ENCODE assay signal across 8 cellular contexts in genomic region chr12:95815635-95816212, GRCh38. TPM values are rescaled to one million over a fixed set of nuclear protein-coding genes. Genes with fewer than 3 reads are reported as not detected.
DNase-seq lines count a peak whose midpoint lies in the region; ATAC-seq and TF ChIP-seq lines count a peak whose summit lies in the region.

No MANE protein-coding gene starts in this region.

- no peaks in the 10 kb centered on the region for H3K4me1 ChIP-seq in Karpas-422 (ENCODE audit: low read length)
- no peaks in the 10 kb centered on the region for H3K4me1 ChIP-seq in smooth muscle cell (ENCODE audit: low read depth)

- H3F3A ChIP-seq in smooth muscle cell (ENCODE audit: low read depth): no peaks in the 10 kb centered on the region

- no peaks in the 10 kb centered on the region for H3K9me3 ChIP-seq in Karpas-422 (ENCODE audit: low read length)
- no peaks in the 10 kb centered on the region for H3K9me3 ChIP-seq in smooth muscle cell (replicated peaks; ENCODE audit: low read depth)

- H3K27ac ChIP-seq in Karpas-422 (ENCODE audit: low read length) (no peak overlapping the region), smooth muscle cell (ENCODE audit: low read depth) (no peak overlapping the region)

- H2AFZ ChIP-seq in Karpas-422 (ENCODE audit: low read length) (no peak overlapping the region), smooth muscle cell (ENCODE audit: low read depth) (no peak overlapping the region)

- H3K79me2 ChIP-seq in Karpas-422 (ENCODE audit: low read length): no peaks in the 10 kb centered on the region
- H3K79me2 ChIP-seq in smooth muscle cell (ENCODE audit: low read depth): no peaks in the 10 kb centered on the region

- H3K4me2 ChIP-seq in Karpas-422 (ENCODE audit: low read depth, low read length, poor library complexity, severe bottlenecking) (no peak overlapping the region), smooth muscle cell (no peak overlapping the region)

- H3K9me2 ChIP-seq in Karpas-422 (replicated peaks; ENCODE audit: insufficient read depth, low read length): no peaks in the 10 kb centered on the region

- no peak overlapping the region for H3K4me3 Mint-ChIP-seq in activated T-helper 17 cell treated with anti-CD3 and anti-CD28 coated beads, Interleukin-2, amount 50 U/mL, for 72 hours
- H3K4me3 Mint-ChIP-seq in activated CD4-positive, alpha-beta T cell treated with anti-CD3 and anti-CD28 coated beads, Interleukin-2, amount 10 ng/mL, durations not matched to agents 24 days and 14 days: no peak overlapping the region

- ATAC-seq in GM18511 (IDR thresholded peaks at IDR 0.05; ENCODE audit: unreplicated experiment): no peak
- ATAC-seq in activated T-helper 17 cell treated with anti-CD3 and anti-CD28 coated beads, Interleukin-2, amount 50 U/mL, for 72 hours (replicated peaks): no peak

- no peaks in the 10 kb centered on the region for H4K20me1 ChIP-seq in Karpas-422 (ENCODE audit: insufficient read depth, low read depth, low read length)
- H4K20me1 ChIP-seq in smooth muscle cell (ENCODE audit: low read depth): no peaks in the 10 kb centered on the region

- H3K36me3 ChIP-seq in Karpas-422 (ENCODE audit: insufficient read depth, low read length): no peaks in the 10 kb centered on the region
- no peaks in the 10 kb centered on the region for H3K36me3 ChIP-seq in smooth muscle cell (ENCODE audit: low read depth)

- no peaks in the 10 kb centered on the region for H3K27me3 ChIP-seq in Karpas-422 (ENCODE audit: low read length)
- peaks cover 7% of the 10 kb centered on the region for H3K27me3 ChIP-seq in smooth muscle cell (ENCODE audit: low read depth)

- H3K9me3 Mint-ChIP-seq in activated T-helper 17 cell treated with anti-CD3 and anti-CD28 coated beads, Interleukin-2, amount 50 U/mL, for 72 hours: no peaks in the 10 kb centered on the region
- H3K9me3 Mint-ChIP-seq in activated CD4-positive, alpha-beta T cell treated with anti-CD3 and anti-CD28 coated beads, Interleukin-2, amount 10 ng/mL, durations not matched to agents 24 days and 14 days: no peaks in the 10 kb centered on the region

- intact Hi-C loops in activated CD4-positive, alpha-beta T cell treated with anti-CD3 and anti-CD28 coated beads, Interleukin-2, amount 10 ng/mL, durations not matched to agents 24 days and 14 days (cut with micrococcal nuclease): no loop called here

- 64% methylated on average over 5 of the region's 5 CpGs for WGBS in smooth muscle cell (ENCODE audit: low lambda C conversion rate)

- DNase-seq in COR-L47 (lab: John Stamatoyannopoulos, UW) (peak; percentile 16), Karpas-422 (peak; percentile 72), SHP77 (lab: John Stamatoyannopoulos, UW) (peak; percentile 9 to 31), foreskin fibroblast (peak in 1 of 2 donors; percentile 64), smooth muscle cell (lab: John Stamatoyannopoulos, UW; ENCODE audit: unreplicated experiment) (no peak)
- no peak for DNase-seq in activated CD4-positive, alpha-beta T cell treated with anti-CD3 and anti-CD28 coated beads, Interleukin-2, amount 10 ng/mL, durations not matched to agents 24 days and 14 days

- peak; percentile 65 for TF ChIP-seq CTCF in foreskin fibroblast (IDR thresholded peaks at IDR 0.05; ENCODE audit: low read depth, low read length)
- peak; percentile 70 for TF ChIP-seq CTCF in smooth muscle cell (IDR thresholded peaks at IDR 0.05; ENCODE audit: borderline replicate concordance, insufficient read depth, poor library complexity, severe bottlenecking)

- H3K27ac Mint-ChIP-seq in activated T-helper 17 cell treated with anti-CD3 and anti-CD28 coated beads, Interleukin-2, amount 50 U/mL, for 72 hours: no peak overlapping the region
- no peak overlapping the region for H3K27ac Mint-ChIP-seq in activated CD4-positive, alpha-beta T cell treated with anti-CD3 and anti-CD28 coated beads, Interleukin-2, amount 10 ng/mL, durations not matched to agents 24 days and 14 days

- H3K4me1 Mint-ChIP-seq in activated T-helper 17 cell treated with anti-CD3 and anti-CD28 coated beads, Interleukin-2, amount 50 U/mL, for 72 hours: no peaks in the 10 kb centered on the region
- H3K4me1 Mint-ChIP-seq in activated CD4-positive, alpha-beta T cell treated with anti-CD3 and anti-CD28 coated beads, Interleukin-2, amount 10 ng/mL, durations not matched to agents 24 days and 14 days: no peaks in the 10 kb centered on the region

- H3K27me3 Mint-ChIP-seq in activated T-helper 17 cell treated with anti-CD3 and anti-CD28 coated beads, Interleukin-2, amount 50 U/mL, for 72 hours: peaks cover 3% of the 10 kb centered on the region
- peaks cover 15% of the 10 kb centered on the region for H3K27me3 Mint-ChIP-seq in activated CD4-positive, alpha-beta T cell treated with anti-CD3 and anti-CD28 coated beads, Interleukin-2, amount 10 ng/mL, durations not matched to agents 24 days and 14 days

- H3K36me3 Mint-ChIP-seq in activated T-helper 17 cell treated with anti-CD3 and anti-CD28 coated beads, Interleukin-2, amount 50 U/mL, for 72 hours (ENCODE audit: low read depth): no peaks in the 10 kb centered on the region
- no peaks in the 10 kb centered on the region for H3K36me3 Mint-ChIP-seq in activated CD4-positive, alpha-beta T cell treated with anti-CD3 and anti-CD28 coated beads, Interleukin-2, amount 10 ng/mL, durations not matched to agents 24 days and 14 days (ENCODE audit: low read depth)

- H3K4me3 ChIP-seq in Karpas-422 (ENCODE audit: low read length) (no peak overlapping the region), foreskin fibroblast (ENCODE audit: low read depth in 1 of 2, low read length in 2 of 2) (no peak overlapping the region), smooth muscle cell (no peak overlapping the region)

- H3K9ac ChIP-seq in Karpas-422 (ENCODE audit: low read length) (no peak overlapping the region), smooth muscle cell (ENCODE audit: low read depth) (no peak overlapping the region)

RNA-seq across cellular contexts. Expression of gene NTN4, which starts 25.2 kb away (rescaled TPM):
- not detected in 2 replicates for total RNA-seq in Karpas-422 (2014; rRNA removed; shearing (Covaris generic); ENCODE audit: low replicate concordance)
- total RNA-seq in smooth muscle cell: 0.49 and 0.94 TPM in 2 replicates
- 1.8 TPM in 1 of 2 replicates, not detected in the other for polyA plus RNA-seq in smooth muscle cell
- total RNA-seq in activated T-helper 17 cell treated with anti-CD3 and anti-CD28 coated beads, Interleukin-2, amount 50 U/mL, for 72 hours: under 1 TPM; 0.06 to 0.34 TPM
- not detected in 2 replicates for total RNA-seq in activated CD4-positive, alpha-beta T cell treated with anti-CD3 and anti-CD28 coated beads, Interleukin-2, amount 10 ng/mL, durations not matched to agents 24 days and 14 days

RNA-seq across cellular contexts. Expression of gene SNRPF, which starts 43.0 kb away (rescaled TPM):
- 17.6 and 41.4 TPM in 2 replicates for total RNA-seq in Karpas-422 (2014; rRNA removed; shearing (Covaris generic); ENCODE audit: low replicate concordance)
- 16.7 and 28.9 TPM in 2 replicates for total RNA-seq in smooth muscle cell
- polyA plus RNA-seq in smooth muscle cell: 56.1 and 57.4 TPM in 2 replicates
- 10 to 100 TPM; 35.0 to 52.3 TPM for total RNA-seq in activated T-helper 17 cell treated with anti-CD3 and anti-CD28 coated beads, Interleukin-2, amount 50 U/mL, for 72 hours
- total RNA-seq in activated CD4-positive, alpha-beta T cell treated with anti-CD3 and anti-CD28 coated beads, Interleukin-2, amount 10 ng/mL, durations not matched to agents 24 days and 14 days: 64.3 and 68.8 TPM in 2 replicates

Comparison
In these comparisons a context has a peak if more than half of its experiments do, and no peak if none do; other contexts are left out.
1. DNase-seq: peak in COR-L47 (single experiment), Karpas-422 (single experiment) and SHP77 (2 of 2); none in smooth muscle cell (single experiment) and activated CD4-positive, alpha-beta T cell treated with anti-CD3 and anti-CD28 coated beads, Interleukin-2, amount 10 ng/mL, durations not matched to agents 24 days and 14 days (single experiment).